ENCODE assay signal across 10 cellular contexts in the genomic region with DNA sequence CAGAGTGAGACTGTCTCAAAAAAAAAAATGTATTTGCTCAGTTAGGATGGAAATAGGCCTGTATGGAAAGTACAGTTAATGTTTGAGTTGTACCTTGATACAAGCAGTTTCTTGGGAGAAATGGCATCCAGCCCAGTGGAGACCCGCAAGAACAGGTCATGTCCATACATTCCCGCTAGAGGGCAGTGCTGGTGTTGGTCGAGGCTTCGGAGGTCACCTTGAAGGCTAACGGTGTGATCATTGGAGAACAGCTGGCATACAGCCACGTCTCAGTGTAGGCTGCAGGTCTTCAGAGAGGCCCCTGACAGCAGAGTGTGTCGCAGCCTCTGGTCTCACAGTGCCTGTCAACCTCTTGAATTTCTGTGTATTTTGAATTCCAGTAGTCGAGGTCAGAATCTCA. TPM values are rescaled to one million over a fixed set of nuclear protein-coding genes. Genes with fewer than 3 reads are reported as not detected.
A peak's percentile ranks its signal among the peaks of the same experiment; 100 is the strongest.
DNase-seq lines count a peak whose midpoint lies in the region; ATAC-seq and TF ChIP-seq lines count a peak whose summit lies in the region.
"Had no signal": no experiment of that assay in that cellular context is flagged by ENCODE, and none has a peak within 500 bp of the region (broad histone marks: within the 10 kb centered on the region; RNA-seq: fewer than 3 reads in every experiment).

No MANE protein-coding gene starts in this region.

- H3K4me3 ChIP-seq in gastroesophageal sphincter (no peak overlapping the region), psoas muscle (no peak overlapping the region)
- H3K4me3 ChIP-seq: BLaER1 had no signal

- no peak for TF ChIP-seq POLR2A in gastroesophageal sphincter (IDR thresholded peaks at IDR 0.05)

- peaks cover 8% of the 10 kb centered on the region for H3K36me3 Mint-ChIP-seq in activated T-cell treated with anti-CD3 and anti-CD28 coated beads, Interleukin-2, amount 50 U/mL, for 4 hours (ENCODE audit: insufficient read depth)

- H3K4me1 Mint-ChIP-seq in activated T-cell treated with anti-CD3 and anti-CD28 coated beads, Interleukin-2, amount 50 U/mL, for 4 hours (ENCODE audit: low read depth): no peaks in the 10 kb centered on the region

- intact Hi-C loops in psoas muscle (cut with DNase I): no loop called here

- H3K4me3 Mint-ChIP-seq in activated T-cell treated with anti-CD3 and anti-CD28 coated beads, Interleukin-2, amount 50 U/mL, for 4 hours: no peak overlapping the region
- H3K4me3 Mint-ChIP-seq: activated naive CD8-positive, alpha-beta T cell had no signal

- ATAC-seq in activated T-cell treated with anti-CD3 and anti-CD28 coated beads, Interleukin-2, amount 50 U/mL, for 4 hours: peak in 1 of 2 donors; percentile 54
- ATAC-seq in gastroesophageal sphincter (no peak), psoas muscle (no peak), GM18519 (IDR thresholded peaks at IDR 0.05; ENCODE audit: low FRiP score, unreplicated experiment) (no peak), HG03460 (IDR thresholded peaks at IDR 0.05; ENCODE audit: unreplicated experiment) (no peak)

- peaks cover 0 to 6% (median 0%) of the 10 kb centered on the region in 3 donors for H3K4me1 ChIP-seq in gastroesophageal sphincter
- H3K4me1 ChIP-seq in psoas muscle: no peaks in the 10 kb centered on the region
- H3K4me1 ChIP-seq: BLaER1 had no signal

- no peaks in the 10 kb centered on the region for H3K27me3 Mint-ChIP-seq in activated T-cell treated with anti-CD3 and anti-CD28 coated beads, Interleukin-2, amount 50 U/mL, for 4 hours (ENCODE audit: low read depth)
- H3K27me3 Mint-ChIP-seq: activated naive CD8-positive, alpha-beta T cell had no signal

- H3K9me3 Mint-ChIP-seq in activated T-cell treated with anti-CD3 and anti-CD28 coated beads, Interleukin-2, amount 50 U/mL, for 4 hours: peaks cover 10% of the 10 kb centered on the region

- WGBS in gastroesophageal sphincter (ENCODE audit: low coverage in 1 of 2), 2 donors: 13 to 37% methylated on average over 3 to 5 of the region's 8 CpGs
- WGBS in psoas muscle, 3 donors: 17 to 18% (median 18%) methylated on average over 8 of the region's 8 CpGs

- H3K27ac ChIP-seq in gastroesophageal sphincter (no peak overlapping the region), psoas muscle (no peak overlapping the region)
- H3K27ac ChIP-seq: BLaER1 had no signal

- H3K9me3 ChIP-seq in gastroesophageal sphincter (no peaks in the 10 kb centered on the region), psoas muscle (peaks cover 12% of the 10 kb centered on the region)

- TF ChIP-seq EP300 in gastroesophageal sphincter (IDR thresholded peaks at IDR 0.05): no peak

- DNase-seq in NCI-H1417 (lab: John Stamatoyannopoulos, UW) (peak; percentile 20 to 90 (median 71)), NCI-H1417 treated with DMSO at 0.1 percent for 48 hours (lab: John Stamatoyannopoulos, UW) (no peak), NCI-H69 (lab: John Stamatoyannopoulos, UW) (peak; percentile 85), psoas muscle (peak in 1 of 2 donors; percentile 19)
- DNase-seq in activated T-cell treated with anti-CD3 and anti-CD28 coated beads, Interleukin-2, amount 50 U/mL, for 4 hours: peak; percentile 34

- H3K27me3 ChIP-seq in gastroesophageal sphincter (no peaks in the 10 kb centered on the region), psoas muscle (ENCODE audit: insufficient read depth in 3 of 3, low read length in 2 of 3) (no peaks in the 10 kb centered on the region)
- H3K27me3 ChIP-seq: BLaER1 had no signal

- TF ChIP-seq CTCF in gastroesophageal sphincter (IDR thresholded peaks at IDR 0.05): peak in 3 of 4 experiments; percentile 26 to 52 (median 46)
- peak; percentile 36 for TF ChIP-seq CTCF in psoas muscle (IDR thresholded peaks at IDR 0.05)

- H3K36me3 ChIP-seq in gastroesophageal sphincter: peaks cover 0 to 17% of the 10 kb centered on the region in 2 donors
- peaks cover 5 to 11% of the 10 kb centered on the region in 2 donors for H3K36me3 ChIP-seq in psoas muscle (ENCODE audit: insufficient read depth in 1 of 2, low read depth in 1 of 2)

RNA-seq across cellular contexts. Expression of a gene that starts 7.5 kb away (rescaled TPM):
- under 1 TPM in 2 of 3 donors, not detected in 1; 0.18 to 0.27 TPM for total RNA-seq in activated T-cell treated with anti-CD3 and anti-CD28 coated beads, Interleukin-2, amount 50 U/mL, for 4 hours
- 1 to 10 TPM; 1.7 to 4.7 (median 2.9) TPM for total RNA-seq in gastroesophageal sphincter
- 1 to 10 TPM in 2 of 4 donors, under 1 TPM in 2; 0.06 to 3.7 (median 1.1) TPM for total RNA-seq in psoas muscle
- under 1 TPM; 0.10 to 0.62 (median 0.47) TPM for polyA plus RNA-seq in psoas muscle

RNA-seq across cellular contexts. Expression of a gene that starts 26.2 kb away (rescaled TPM):
- 10 to 100 TPM in 2 of 3 donors, 1 to 10 TPM in 1; 10.0 to 16.5 (median 10.0) TPM for total RNA-seq in activated T-cell treated with anti-CD3 and anti-CD28 coated beads, Interleukin-2, amount 50 U/mL, for 4 hours
- total RNA-seq in gastroesophageal sphincter (10 to 100 TPM; 16.0 to 29.5 (median 27.6) TPM), psoas muscle (1 to 10 TPM; 5.9 to 9.0 (median 8.2) TPM)
- 10 to 100 TPM in 1 of 3 donors, 1 to 10 TPM in 2; 4.2 to 12.0 (median 4.6) TPM for polyA plus RNA-seq in psoas muscle

RNA-seq across cellular contexts. Expression of a gene that starts 46.6 kb away (rescaled TPM):
- 1 to 10 TPM; 3.1 to 5.6 (median 5.0) TPM for total RNA-seq in activated T-cell treated with anti-CD3 and anti-CD28 coated beads, Interleukin-2, amount 50 U/mL, for 4 hours
- total RNA-seq in gastroesophageal sphincter (10 to 100 TPM in 2 of 4 donors, 1 to 10 TPM in 2; 7.2 to 13.9 (median 9.3) TPM), psoas muscle (10 to 100 TPM in 1 of 4 donors, 1 to 10 TPM in 3; 6.2 to 10.5 (median 7.0) TPM)
- polyA plus RNA-seq in psoas muscle: 1 to 10 TPM; 4.6 to 7.0 (median 5.3) TPM

RNA-seq across cellular contexts. Expression of a gene that starts 54.1 kb away (rescaled TPM):
- total RNA-seq in activated T-cell treated with anti-CD3 and anti-CD28 coated beads, Interleukin-2, amount 50 U/mL, for 4 hours: 1 to 10 TPM; 2.6 to 4.6 (median 4.5) TPM
- 10 to 100 TPM; 12.1 to 52.1 (median 23.5) TPM for total RNA-seq in gastroesophageal sphincter
- total RNA-seq in psoas muscle: 10 to 100 TPM in 1 of 4 donors, 1 to 10 TPM in 3; 5.8 to 12.8 (median 6.0) TPM
- 10 to 100 TPM in 1 of 3 donors, 1 to 10 TPM in 2; 3.0 to 18.3 (median 4.2) TPM for polyA plus RNA-seq in psoas muscle
